ENCODE assay signal across 6 cellular contexts in genomic region chr22:23907423-23907822, GRCh38. TPM values are rescaled to one million over a fixed set of nuclear protein-coding genes. Genes with fewer than 3 reads are reported as not detected.
"Had no signal": no experiment of that assay in that cellular context is flagged by ENCODE, and none has a peak within 500 bp of the region (broad histone marks: within the 10 kb centered on the region; RNA-seq: fewer than 3 reads in every experiment).

No MANE protein-coding gene starts in this region.

RNA-seq across cellular contexts. Expression of gene GSTT2B, which starts 53.6 kb away (rescaled TPM):
- total RNA-seq: naive thymus-derived CD4-positive, alpha-beta T cell; natural killer cell; osteocyte; smooth muscle cell; vagina had no signal

RNA-seq across cellular contexts. Expression of gene DDTL, which starts 59.3 kb away (rescaled TPM):
- total RNA-seq: myocyte, osteocyte, smooth muscle cell, vagina had no signal
